In the genomic region with DNA sequence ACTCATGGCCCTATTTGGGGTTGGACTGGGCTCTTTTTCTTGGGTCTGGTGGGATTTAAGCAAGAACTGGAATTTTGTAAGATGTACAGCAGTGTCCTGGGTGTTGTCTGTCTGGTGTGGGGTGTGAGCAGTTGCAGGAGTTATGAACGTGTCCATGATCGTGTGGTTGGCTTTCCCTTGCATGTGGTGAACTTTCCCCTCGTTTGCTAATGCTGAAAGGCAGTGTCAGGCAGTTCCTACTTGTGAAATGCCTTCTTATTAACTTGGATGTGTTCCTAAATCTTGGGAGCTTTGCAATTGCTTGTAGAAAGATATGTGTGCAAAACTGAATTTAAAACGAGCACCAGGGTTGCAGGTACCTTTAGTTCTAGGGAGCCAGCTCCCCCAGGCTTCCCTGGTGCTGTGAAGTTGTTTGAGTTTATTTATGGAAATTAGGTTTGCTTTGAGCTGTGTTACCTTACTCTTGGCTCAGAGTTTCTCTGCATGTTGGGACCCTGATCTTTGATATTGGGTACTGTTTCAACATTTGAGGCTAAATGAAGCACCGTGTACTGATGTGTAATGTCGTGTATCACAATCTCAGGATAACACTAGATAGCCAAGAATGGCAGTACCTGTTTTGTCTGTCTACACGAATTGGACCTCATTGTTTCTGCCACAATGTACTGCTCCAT, we compare ENCODE assay signal across 8 cellular contexts. TPM values are rescaled to one million over a fixed set of nuclear protein-coding genes. Genes with fewer than 3 reads are reported as not detected.
DNase-seq lines count a peak whose midpoint lies in the region; ATAC-seq and TF ChIP-seq lines count a peak whose summit lies in the region.

No MANE protein-coding gene starts in this region.

- CTCF ChIA-PET in activated CD4-positive, alpha-beta memory T cell treated with anti-CD3 and anti-CD28 coated beads for 36 hours (lab: Charles Lee): interaction anchor here (0.6 to 0.8 kb wide), 2 partner anchors 32 to 37 kb away, joined by 3 read pairs; no protein-coding TSS in a partner anchor

- ATAC-seq in GM19395 (IDR thresholded peaks at IDR 0.05; ENCODE audit: unreplicated experiment) (no peak), GM18858 (IDR thresholded peaks at IDR 0.05; ENCODE audit: unreplicated experiment) (no peak), GM18498 (IDR thresholded peaks at IDR 0.05; ENCODE audit: unreplicated experiment) (no peak)

- intact Hi-C loops in activated CD4-positive, alpha-beta memory T cell treated with anti-CD3 and anti-CD28 coated beads for 36 hours (cut with micrococcal nuclease): loop anchor here (1.0 to 10.0 kb wide), 6 partner anchors 36 to 420 kb away; a partner anchor contains a TSS

- H3K4me1 ChIP-seq in right atrium auricular region (peaks cover 0 to 10% of the 10 kb centered on the region in 2 donors), skeletal muscle satellite cell (ENCODE audit: control insufficient read depth, insufficient read depth, low read length) (peaks cover 6% of the 10 kb centered on the region)

- H3K4me1 Mint-ChIP-seq in activated T-cell treated with anti-CD3 and anti-CD28 coated beads, Interleukin-2, amount 50 U/mL, for 24 hours (ENCODE audit: low read depth): peaks cover 28% of the 10 kb centered on the region
- peaks cover 24% of the 10 kb centered on the region for H3K4me1 Mint-ChIP-seq in activated CD4-positive, alpha-beta memory T cell treated with anti-CD3 and anti-CD28 coated beads for 36 hours (ENCODE audit: low read depth)

- no peaks in the 10 kb centered on the region for H3K9me3 ChIP-seq in right atrium auricular region
- H3K9me3 ChIP-seq in skeletal muscle satellite cell (replicated peaks; ENCODE audit: low read length): no peaks in the 10 kb centered on the region

- peaks cover 3% of the 10 kb centered on the region for H3K9me3 Mint-ChIP-seq in activated T-cell treated with anti-CD3 and anti-CD28 coated beads, Interleukin-2, amount 50 U/mL, for 24 hours
- H3K9me3 Mint-ChIP-seq in activated CD4-positive, alpha-beta memory T cell treated with anti-CD3 and anti-CD28 coated beads for 36 hours: peaks cover 4% of the 10 kb centered on the region

- peak overlapping the region; percentile 74 to 78 for H3K4me3 ChIP-seq in right atrium auricular region
- H3K4me3 ChIP-seq in skeletal muscle satellite cell (ENCODE audit: low read length): peak overlapping the region; percentile 90

- peak overlapping the region; percentile 91 for H3K9ac ChIP-seq in skeletal muscle satellite cell (ENCODE audit: low read depth, low read length)

- H3K27me3 ChIP-seq in right atrium auricular region (no peaks in the 10 kb centered on the region), skeletal muscle satellite cell (ENCODE audit: control insufficient read depth, insufficient read depth, low read length) (peaks cover 21% of the 10 kb centered on the region)

- peak overlapping the region; percentile 78 for H3K4me2 ChIP-seq in skeletal muscle satellite cell (ENCODE audit: low read length)

- no peak for DNase-seq in activated T-cell treated with anti-CD3 and anti-CD28 coated beads, Interleukin-2, amount 50 U/mL, for 24 hours
- DNase-seq in activated T-cell treated with anti-CD3 and anti-CD28 coated beads, Interleukin-2, amount 50 U/mL, for 48 hours: no peak
- no peak for DNase-seq in activated CD4-positive, alpha-beta memory T cell treated with anti-CD3 and anti-CD28 coated beads for 36 hours
- no peak for DNase-seq in right atrium auricular region (ENCODE audit: low spot score)

- H3K27ac Mint-ChIP-seq in activated T-cell treated with anti-CD3 and anti-CD28 coated beads, Interleukin-2, amount 50 U/mL, for 24 hours: peak overlapping the region; percentile 95
- peak overlapping the region; percentile 75 for H3K27ac Mint-ChIP-seq in activated CD4-positive, alpha-beta memory T cell treated with anti-CD3 and anti-CD28 coated beads for 36 hours

- POLR2A ChIA-PET in activated CD4-positive, alpha-beta memory T cell treated with anti-CD3 and anti-CD28 coated beads for 36 hours (lab: Charles Lee): interaction anchor here (0.7 kb wide), 1 partner anchor 36 kb away, joined by 3 read pairs; a partner anchor contains a TSS

- peak overlapping the region; percentile 65 to 80 for H3K27ac ChIP-seq in right atrium auricular region

- H3K36me3 Mint-ChIP-seq in activated T-cell treated with anti-CD3 and anti-CD28 coated beads, Interleukin-2, amount 50 U/mL, for 24 hours (ENCODE audit: low read depth): peaks cover 17% of the 10 kb centered on the region
- peaks cover 8% of the 10 kb centered on the region for H3K36me3 Mint-ChIP-seq in activated CD4-positive, alpha-beta memory T cell treated with anti-CD3 and anti-CD28 coated beads for 36 hours

- TF ChIP-seq CTCF in right atrium auricular region (IDR thresholded peaks at IDR 0.05): no peak

- peak overlapping the region; percentile 96 for H3K4me3 Mint-ChIP-seq in activated T-cell treated with anti-CD3 and anti-CD28 coated beads, Interleukin-2, amount 50 U/mL, for 24 hours
- peak overlapping the region; percentile 97 for H3K4me3 Mint-ChIP-seq in activated CD4-positive, alpha-beta memory T cell treated with anti-CD3 and anti-CD28 coated beads for 36 hours

- H3K36me3 ChIP-seq in right atrium auricular region (no peaks in the 10 kb centered on the region), skeletal muscle satellite cell (ENCODE audit: insufficient read depth, low read length) (no peaks in the 10 kb centered on the region)

- H3K27me3 Mint-ChIP-seq in activated T-cell treated with anti-CD3 and anti-CD28 coated beads, Interleukin-2, amount 50 U/mL, for 24 hours: peaks cover 8% of the 10 kb centered on the region
- peaks cover 4% of the 10 kb centered on the region for H3K27me3 Mint-ChIP-seq in activated CD4-positive, alpha-beta memory T cell treated with anti-CD3 and anti-CD28 coated beads for 36 hours

RNA-seq across cellular contexts. Expression of a gene that starts 35.8 kb away (rescaled TPM):
- 10 to 100 TPM; 32.8 to 35.3 TPM for total RNA-seq in activated CD4-positive, alpha-beta memory T cell treated with anti-CD3 and anti-CD28 coated beads for 36 hours
- total RNA-seq in right atrium auricular region: 100 to 1,000 TPM in 1 of 2 donors, 10 to 100 TPM in 1; 61.4 to 108 TPM
- 87.2 and 138 TPM in 2 replicates for total RNA-seq in skeletal muscle satellite cell (2012; rRNA removed)
